Comparison of ENCODE assay signal across 9 cellular contexts in the genomic region with DNA sequence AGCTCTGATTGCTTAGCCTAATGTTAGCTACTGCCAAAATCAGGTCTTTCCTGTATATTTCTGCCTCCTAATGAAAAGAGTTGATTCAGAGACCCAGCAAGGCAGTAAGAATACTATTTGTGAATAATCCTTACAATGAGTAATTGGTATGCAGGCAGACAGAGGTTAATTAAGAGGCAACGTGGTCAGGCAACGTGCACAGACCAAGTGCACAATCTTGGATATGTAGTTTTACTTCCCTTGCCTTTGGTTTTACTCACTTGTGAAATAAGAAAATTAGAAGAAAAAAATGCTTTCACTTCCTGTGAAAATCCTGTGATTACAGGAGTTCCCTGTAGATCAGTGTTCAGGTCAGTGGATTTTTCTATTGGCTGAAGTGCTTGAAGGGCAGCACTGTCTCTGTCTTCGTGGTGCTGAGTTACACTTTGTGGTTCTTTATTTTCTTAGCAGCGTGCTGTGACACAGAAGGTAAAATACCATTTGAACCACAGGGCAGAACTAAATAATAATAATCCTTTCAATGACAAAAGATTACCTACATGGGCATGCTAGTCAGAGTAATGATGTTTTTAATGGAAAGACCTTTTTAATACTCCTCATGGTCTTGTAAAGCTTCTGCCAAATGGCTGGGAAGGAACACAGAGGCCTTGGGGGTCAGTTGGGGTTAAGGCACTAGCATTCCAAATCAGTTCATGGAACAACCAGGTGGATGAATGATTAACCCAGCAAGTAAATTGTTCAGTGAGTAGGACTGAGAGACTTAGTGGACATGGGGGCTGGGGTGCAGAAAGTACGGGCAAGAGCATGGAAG.
A peak's percentile ranks its signal among the peaks of the same experiment; 100 is the strongest.
DNase-seq lines count a peak whose midpoint lies in the region; ATAC-seq, FAIRE-seq and TF ChIP-seq lines count a peak whose summit lies in the region.
"Had no signal": no experiment of that assay in that cellular context is flagged by ENCODE, and none has a peak within 500 bp of the region (broad histone marks: within the 10 kb centered on the region; RNA-seq: fewer than 3 reads in every experiment).

No MANE protein-coding gene starts in this region.

- DNase-seq in bronchial epithelial cell (ENCODE audit: low read depth) (peak; percentile 68), nephron progenitor cell (no peak), NCI-H2196 (lab: John Stamatoyannopoulos, UW; ENCODE audit: unreplicated experiment) (no peak), OCI-M1 (lab: John Stamatoyannopoulos, UW) (no peak), DMS153 treated with DMSO at 0.1 percent for 48 hours (lab: John Stamatoyannopoulos, UW; ENCODE audit: unreplicated experiment) (no peak)
- no peak for DNase-seq in activated CD4-positive, alpha-beta T cell treated with anti-CD3 and anti-CD28 coated beads for 48 hours
- DNase-seq: activated T-cell treated with anti-CD3 and anti-CD28 coated beads, Interleukin-2, amount 50 U/mL, for 72 hours had no signal

- H3K9me3 Mint-ChIP-seq in nephron progenitor cell = peaks cover 4% of the 10 kb centered on the region
- H3K9me3 Mint-ChIP-seq: activated T-cell treated with anti-CD3 and anti-CD28 coated beads, Interleukin-2, amount 50 U/mL, for 72 hours had no signal

- no peak for TF ChIP-seq CTCF in bronchial epithelial cell (IDR thresholded peaks at IDR 0.05; ENCODE audit: insufficient read depth, low read length, severe bottlenecking)
- TF ChIP-seq CTCF in nephron progenitor cell (IDR thresholded peaks at IDR 0.05) = no peak

- H3K4me3 ChIP-seq in bronchial epithelial cell (ENCODE audit: low read depth, low read length) = no peak overlapping the region

- peak overlapping the region; percentile 79 for H3K4me3 Mint-ChIP-seq in nephron progenitor cell

- H3K27me3 ChIP-seq in bronchial epithelial cell (ENCODE audit: control insufficient read depth, insufficient read depth, low read length) = no peaks in the 10 kb centered on the region

- no peak for FAIRE-seq in bronchial epithelial cell (lab: Jason Lieb, UNC)

- H3K36me3 ChIP-seq in bronchial epithelial cell (ENCODE audit: control insufficient read depth, insufficient read depth, low read length) = no peaks in the 10 kb centered on the region

- peak overlapping the region; percentile 96 for H3K27ac Mint-ChIP-seq in nephron progenitor cell
- H3K27ac Mint-ChIP-seq: activated T-cell treated with anti-CD3 and anti-CD28 coated beads, Interleukin-2, amount 50 U/mL, for 72 hours had no signal

- H3K4me1 Mint-ChIP-seq in nephron progenitor cell = peaks cover 73% of the 10 kb centered on the region

- H3K27me3 Mint-ChIP-seq in nephron progenitor cell (ENCODE audit: low read depth, poor library complexity) = no peaks in the 10 kb centered on the region

- ATAC-seq in GM18511 (IDR thresholded peaks at IDR 0.05; ENCODE audit: unreplicated experiment) (peak; percentile 76), HG03175 (IDR thresholded peaks at IDR 0.05; ENCODE audit: unreplicated experiment) (peak; percentile 80)
- ATAC-seq: activated T-cell treated with anti-CD3 and anti-CD28 coated beads, Interleukin-2, amount 50 U/mL, for 72 hours had no signal

- peaks cover 21% of the 10 kb centered on the region for H3K36me3 Mint-ChIP-seq in nephron progenitor cell (ENCODE audit: low read depth)
